29 cellular contexts compared by ENCODE assay signal in genomic region chrX:79036152-79036551, GRCh38.
DNase-seq lines count a peak whose midpoint lies in the region; ATAC-seq, FAIRE-seq and TF ChIP-seq lines count a peak whose summit lies in the region.
"Had no signal": no experiment of that assay in that cellular context is flagged by ENCODE, and none has a peak within 500 bp of the region (broad histone marks: within the 10 kb centered on the region; RNA-seq: fewer than 3 reads in every experiment).

No MANE protein-coding gene starts in this region.

- no peak overlapping the region for H3K4me3 ChIP-seq in astrocyte (ENCODE audit: insufficient read depth, low read depth, low read length)
- H3K4me3 ChIP-seq in thyroid gland (replicated peaks in 1 of 3), result no peak overlapping the region
- H3K4me3 ChIP-seq: coronary artery, HAP-1, lung, mucosa of descending colon, spleen had no signal

- TF ChIP-seq CTCF in astrocyte (IDR thresholded peaks at IDR 0.05; ENCODE audit: insufficient read depth, low read depth, low read length) (no peak), thyroid gland (IDR thresholded peaks at IDR 0.05) (no peak)

- H3K27me3 ChIP-seq in astrocyte (ENCODE audit: insufficient read depth, low read length) (no peaks in the 10 kb centered on the region), thyroid gland (no peaks in the 10 kb centered on the region)
- H3K27me3 ChIP-seq: spleen had no signal

- no peaks in the 10 kb centered on the region for H3K9me3 ChIP-seq in astrocyte (ENCODE audit: insufficient read depth, low read depth, low read length)
- no peaks in the 10 kb centered on the region for H3K9me3 ChIP-seq in thyroid gland
- H3K9me3 ChIP-seq: HAP-1, mucosa of descending colon, spleen had no signal

- no peak overlapping the region for H3K4me2 ChIP-seq in astrocyte (ENCODE audit: low read length)

- no peaks in the 10 kb centered on the region for H3K36me3 Mint-ChIP-seq in activated CD4-positive, alpha-beta T cell treated with anti-CD3 and anti-CD28 coated beads, Interleukin-2, amount 10 ng/mL, durations not matched to agents 7 days and 5 days (ENCODE audit: low read depth)
- H3K36me3 Mint-ChIP-seq in astrocyte (ENCODE audit: low read depth, unreplicated experiment), result no peaks in the 10 kb centered on the region
- H3K36me3 Mint-ChIP-seq: natural killer cell treated with Interleukin-12 subunit alpha and Interleukin-12 subunit beta and Interleukin-15 and Interleukin-18, amount 100 ng/mL, for 72 hours; type B pancreatic cell had no signal

- no peak overlapping the region for H2AFZ ChIP-seq in astrocyte (ENCODE audit: low read depth, low read length)

- H3K27ac ChIP-seq in astrocyte (ENCODE audit: low read depth, low read length) (no peak overlapping the region), thyroid gland (peak overlapping the region; percentile 4 to 61 (median 39))
- H3K27ac ChIP-seq: coronary artery, spleen had no signal

- CTCF ChIA-PET in activated CD4-positive, alpha-beta T cell treated with anti-CD3 and anti-CD28 coated beads, Interleukin-2, amount 10 ng/mL, durations not matched to agents 7 days and 5 days (lab: Charles Lee), result interaction anchor here (0.8 kb wide), 1 partner anchor 209 kb away, joined by 4 read pairs; no protein-coding TSS in a partner anchor
- CTCF ChIA-PET in HEK293T (lab: Yijun Ruan, JAX), result no interaction called here

- no peak overlapping the region for H3K9ac ChIP-seq in astrocyte (ENCODE audit: low read length)

- H3K4me1 Mint-ChIP-seq in activated CD4-positive, alpha-beta T cell treated with anti-CD3 and anti-CD28 coated beads, Interleukin-2, amount 10 ng/mL, durations not matched to agents 7 days and 5 days, result peaks cover 14% of the 10 kb centered on the region
- peaks cover 17% of the 10 kb centered on the region for H3K4me1 Mint-ChIP-seq in stimulated activated naive CD8-positive, alpha-beta T cell treated with anti-CD3 and anti-CD28 coated beads, Interleukin-15, amount 100 ng/mL, for 72 hours
- no peaks in the 10 kb centered on the region for H3K4me1 Mint-ChIP-seq in astrocyte (ENCODE audit: low read depth, unreplicated experiment)

- no peak overlapping the region for H3K4me3 Mint-ChIP-seq in activated CD4-positive, alpha-beta T cell treated with anti-CD3 and anti-CD28 coated beads, Interleukin-2, amount 10 ng/mL, durations not matched to agents 7 days and 5 days
- peak overlapping the region in 1 of 2 donors; percentile 65 for H3K4me3 Mint-ChIP-seq in stimulated activated naive CD8-positive, alpha-beta T cell treated with anti-CD3 and anti-CD28 coated beads, Interleukin-15, amount 100 ng/mL, for 72 hours
- no peak overlapping the region for H3K4me3 Mint-ChIP-seq in astrocyte (ENCODE audit: unreplicated experiment)
- H3K4me3 Mint-ChIP-seq: B cell; effector memory CD8-positive, alpha-beta T cell; natural killer cell treated with Interleukin-12 subunit alpha and Interleukin-12 subunit beta and Interleukin-15 and Interleukin-18, amount 100 ng/mL, for 72 hours; type B pancreatic cell had no signal

- H3K36me3 ChIP-seq in astrocyte (ENCODE audit: insufficient read depth, low read length) (no peaks in the 10 kb centered on the region), thyroid gland (no peaks in the 10 kb centered on the region)
- H3K36me3 ChIP-seq: HAP-1, spleen had no signal

- DNase-seq in activated CD4-positive, alpha-beta T cell treated with anti-CD3 and anti-CD28 coated beads, Interleukin-2, amount 10 ng/mL, durations not matched to agents 7 days and 5 days, result no peak
- DNase-seq in activated CD4-positive, alpha-beta T cell treated with anti-CD3 and anti-CD28 coated beads, Interleukin-2, amount 50 U/mL, for 48 hours, result no peak
- no peak for DNase-seq in stimulated activated naive CD8-positive, alpha-beta T cell treated with anti-CD3 and anti-CD28 coated beads, Interleukin-15, amount 100 ng/mL, for 72 hours
- DNase-seq in stimulated activated naive CD8-positive, alpha-beta T cell treated with anti-CD3 and anti-CD28 coated beads, Interleukin-15, Interleukin-2, amounts not matched to agents 100 U/mL and 50 U/mL, for 24 hours, result no peak
- DNase-seq in astrocyte (ENCODE audit: low read depth) (no peak), thyroid gland (no peak), HEK293T (ENCODE audit: extremely low spot score) (no peak)
- DNase-seq: activated naive CD4-positive, alpha-beta T cell treated with Interleukin-2 at 50 U/mL for 16 hours; activated T-cell treated with anti-CD3 and anti-CD28 coated beads, Interleukin-2, amount 50 U/mL, for 48 hours; anterior cingulate cortex; DMS79; effector memory CD8-positive, alpha-beta T cell; erythroblast; foreskin fibroblast; head of caudate nucleus; mucosa of descending colon; NCI-H1048; NCI-H1694; NCI-H510A; spleen had no signal

- no peaks in the 10 kb centered on the region for H3K27me3 Mint-ChIP-seq in activated CD4-positive, alpha-beta T cell treated with anti-CD3 and anti-CD28 coated beads, Interleukin-2, amount 10 ng/mL, durations not matched to agents 7 days and 5 days
- H3K27me3 Mint-ChIP-seq in stimulated activated naive CD8-positive, alpha-beta T cell treated with anti-CD3 and anti-CD28 coated beads, Interleukin-15, amount 100 ng/mL, for 72 hours, result no peaks in the 10 kb centered on the region
- H3K27me3 Mint-ChIP-seq in astrocyte (ENCODE audit: low read depth, unreplicated experiment), result no peaks in the 10 kb centered on the region
- H3K27me3 Mint-ChIP-seq: B cell; effector memory CD8-positive, alpha-beta T cell; type B pancreatic cell had no signal

- H3K79me2 ChIP-seq in astrocyte (ENCODE audit: insufficient read depth, low read length), result no peaks in the 10 kb centered on the region

- POLR2A ChIA-PET in activated CD4-positive, alpha-beta T cell treated with anti-CD3 and anti-CD28 coated beads, Interleukin-2, amount 10 ng/mL, durations not matched to agents 7 days and 5 days (lab: Charles Lee), result no interaction called here
- POLR2A ChIA-PET in HEK293T (lab: Yijun Ruan, JAX), result no interaction called here

- H3K4me1 ChIP-seq in astrocyte (ENCODE audit: insufficient read depth, low read length) (no peaks in the 10 kb centered on the region), thyroid gland (peaks cover 6 to 11% of the 10 kb centered on the region in 2 donors)
- H3K4me1 ChIP-seq: HAP-1 had no signal

- intact Hi-C loops in thyroid gland (cut with DNase I), result no loop called here

- ATAC-seq in stimulated activated naive CD8-positive, alpha-beta T cell treated with anti-CD3 and anti-CD28 coated beads, Interleukin-15, amount 100 ng/mL, for 72 hours, result peak; percentile 28
- no peak for ATAC-seq in stimulated activated naive CD8-positive, alpha-beta T cell treated with anti-CD3 and anti-CD28 coated beads, Interleukin-15, Interleukin-2, amounts not matched to agents 100 U/mL and 50 U/mL, for 24 hours
- no peak for ATAC-seq in HG02970 (IDR thresholded peaks at IDR 0.05; ENCODE audit: low FRiP score, unreplicated experiment)
- ATAC-seq: activated CD4-positive, CD25-positive, alpha-beta regulatory T cell treated with anti-CD3 and anti-CD28 coated beads, Interleukin-2, amount 50 U/mL, for 24 hours; effector memory CD8-positive, alpha-beta T cell; mucosa of descending colon; natural killer cell treated with Interleukin-12 subunit alpha and Interleukin-12 subunit beta and Interleukin-15 and Interleukin-18, amount 100 ng/mL, for 72 hours had no signal

- WGBS in thyroid gland, 2 donors, result 6 to 33% methylated on average over 3 of the region's 3 CpGs

- peak; percentile 37 for FAIRE-seq in astrocyte (lab: Jason Lieb, UNC)
- FAIRE-seq: RCC 7860 had no signal

- H3K27ac Mint-ChIP-seq in activated CD4-positive, alpha-beta T cell treated with anti-CD3 and anti-CD28 coated beads, Interleukin-2, amount 10 ng/mL, durations not matched to agents 7 days and 5 days, result peak overlapping the region; percentile 50
- peak overlapping the region in 1 of 2 donors; percentile 81 for H3K27ac Mint-ChIP-seq in stimulated activated naive CD8-positive, alpha-beta T cell treated with anti-CD3 and anti-CD28 coated beads, Interleukin-15, amount 100 ng/mL, for 72 hours
- H3K27ac Mint-ChIP-seq in astrocyte (ENCODE audit: unreplicated experiment), result no peak overlapping the region
- H3K27ac Mint-ChIP-seq: B cell; effector memory CD8-positive, alpha-beta T cell; natural killer cell treated with Interleukin-12 subunit alpha and Interleukin-12 subunit beta and Interleukin-15 and Interleukin-18, amount 100 ng/mL, for 72 hours; type B pancreatic cell had no signal

- H4K20me1 ChIP-seq in astrocyte (ENCODE audit: insufficient read depth, low read length), result no peaks in the 10 kb centered on the region

- TF ChIP-seq POLR2A in thyroid gland (IDR thresholded peaks at IDR 0.05), result no peak

- H3K9me3 Mint-ChIP-seq in activated CD4-positive, alpha-beta T cell treated with anti-CD3 and anti-CD28 coated beads, Interleukin-2, amount 10 ng/mL, durations not matched to agents 7 days and 5 days, result peaks cover 5% of the 10 kb centered on the region
- H3K9me3 Mint-ChIP-seq in stimulated activated naive CD8-positive, alpha-beta T cell treated with anti-CD3 and anti-CD28 coated beads, Interleukin-15, amount 100 ng/mL, for 72 hours, result peaks cover 4 to 5% of the 10 kb centered on the region in 2 donors
- no peaks in the 10 kb centered on the region for H3K9me3 Mint-ChIP-seq in astrocyte (ENCODE audit: unreplicated experiment)
- H3K9me3 Mint-ChIP-seq: effector memory CD8-positive, alpha-beta T cell; natural killer cell treated with Interleukin-12 subunit alpha and Interleukin-12 subunit beta and Interleukin-15 and Interleukin-18, amount 100 ng/mL, for 72 hours; type B pancreatic cell had no signal

TF ChIP-seq in HEK293T, 16 proteins besides CTCF, POLR2A, EP300 and RAD21:
- TF ChIP-seq TARDBP (IDR thresholded peaks at IDR 0.05), result no peak
- no peak for TF ChIP-seq ZNF384 (IDR thresholded peaks at IDR 0.05)
